18 cellular contexts compared by ENCODE assay signal in genomic region chr4:1269209-1269608, GRCh38. TPM values are rescaled to one million over a fixed set of nuclear protein-coding genes. Genes with fewer than 3 reads are reported as not detected.
DNase-seq lines count a peak whose midpoint lies in the region; ATAC-seq, FAIRE-seq and TF ChIP-seq lines count a peak whose summit lies in the region.
"Had no signal": no experiment of that assay in that cellular context is flagged by ENCODE, and none has a peak within 500 bp of the region (broad histone marks: within the 10 kb centered on the region; RNA-seq: fewer than 3 reads in every experiment).

No MANE protein-coding gene starts in this region.

- H3K9me3 ChIP-seq in K562 (replicated peaks; ENCODE audit: control insufficient read depth, insufficient read depth, low read depth, low read length): peaks cover 9% of the 10 kb centered on the region; the same call in 1 of the 2 replicates
- H3K9me3 ChIP-seq: HAP-1 had no signal

- no peaks in the 10 kb centered on the region for H4K20me1 ChIP-seq in K562 (replicated peaks; ENCODE audit: control insufficient read depth, insufficient read depth, low read length)
- H4K20me1 ChIP-seq: BLaER1 had no signal

- TF ChIP-seq POLR2A in K562 (conservative IDR thresholded peaks at IDR 0.05): no peak

- no peak for DNase-seq in activated CD8-positive, alpha-beta T cell treated with anti-CD3 and anti-CD28 coated beads, Interleukin-2, amount 10 ng/mL, durations not matched to agents 7 days and 5 days
- no peak for DNase-seq in activated CD8-positive, alpha-beta T cell treated with anti-CD3 and anti-CD28 coated beads for 36 hours
- DNase-seq in GM19239 (ENCODE audit: insufficient read length, low spot score) (no peak), K562 (ENCODE audit: extremely low read depth in 1 of 4, low spot score in 3 of 4) (no peak), substantia nigra (lab: John Stamatoyannopoulos, UW) (no peak), cardiac septum (ENCODE audit: low spot score) (no peak), GM03348 (ENCODE audit: low spot score) (no peak)
- DNase-seq: Calu3, DMS 273 treated with DMSO at 0.1 percent for 48 hours, HFFc6, KBM-7 had no signal

- no peaks in the 10 kb centered on the region for H3K79me2 ChIP-seq in K562 (ENCODE audit: control insufficient read depth, insufficient read depth, low read length)

- peaks cover 8% of the 10 kb centered on the region for H3K9me3 Mint-ChIP-seq in activated CD8-positive, alpha-beta T cell treated with anti-CD3 and anti-CD28 coated beads, Interleukin-2, amount 10 ng/mL, durations not matched to agents 7 days and 5 days (ENCODE audit: insufficient read depth)
- H3K9me3 Mint-ChIP-seq in activated CD8-positive, alpha-beta T cell treated with anti-CD3 and anti-CD28 coated beads for 36 hours: peaks cover 11% of the 10 kb centered on the region
- no peaks in the 10 kb centered on the region for H3K9me3 Mint-ChIP-seq in stimulated activated memory B cell treated with anti-CD40 and anti-IgM and Interleukin-4, amounts not matched to agents 10 μg/mL and 1 μg/mL and 100 μg/mL, for 72 hours

- no peak for TF ChIP-seq RAD21 in K562 (CRISPR knock-in tag; conservative IDR thresholded peaks at IDR 0.05 in 1 of 2, IDR thresholded peaks at IDR 0.05 in 1 of 2)

- no peak overlapping the region for H3K27ac ChIP-seq in K562 (ENCODE audit: extremely low read depth, low read depth, low read length)
- no peak overlapping the region for H3K27ac ChIP-seq in substantia nigra (ENCODE audit: low read depth, low read length, poor library complexity, severe bottlenecking)
- H3K27ac ChIP-seq: 22Rv1, BLaER1, HL-60 had no signal

- no peaks in the 10 kb centered on the region for H3K4me1 ChIP-seq in K562 (replicated peaks in 1 of 2; ENCODE audit: control insufficient read depth in 2 of 2, insufficient read depth in 2 of 2, low read length in 2 of 2)
- H3K4me1 ChIP-seq: HAP-1 had no signal

- H3K27ac Mint-ChIP-seq in activated CD8-positive, alpha-beta T cell treated with anti-CD3 and anti-CD28 coated beads, Interleukin-2, amount 10 ng/mL, durations not matched to agents 7 days and 5 days: peak overlapping the region; percentile 31
- no peak overlapping the region for H3K27ac Mint-ChIP-seq in activated CD8-positive, alpha-beta T cell treated with anti-CD3 and anti-CD28 coated beads for 36 hours
- peak overlapping the region; percentile 95 for H3K27ac Mint-ChIP-seq in stimulated activated memory B cell treated with anti-CD40 and anti-IgM and Interleukin-4, amounts not matched to agents 10 μg/mL and 1 μg/mL and 100 μg/mL, for 72 hours
- H3K27ac Mint-ChIP-seq: HFFc6 had no signal

- CTCF ChIA-PET in activated CD8-positive, alpha-beta T cell treated with anti-CD3 and anti-CD28 coated beads, Interleukin-2, amount 10 ng/mL, durations not matched to agents 7 days and 5 days (lab: Charles Lee): interaction anchor here (1.0 to 3.7 kb wide), 18 partner anchors 8 to 259 kb away, joined by 3 to 57 read pairs (median 9); partner anchors contain the start of genes CTBP1, MAEA and UVSSA
- CTCF ChIA-PET in activated CD8-positive, alpha-beta T cell treated with anti-CD3 and anti-CD28 coated beads for 36 hours (lab: Charles Lee): interaction anchor here (1.3 to 5.0 kb wide), 14 partner anchors 9 to 196 kb away, joined by 3 to 57 read pairs (median 12); partner anchors contain the start of genes CTBP1 and MAEA
- CTCF ChIA-PET in K562 (lab: Yijun Ruan, JAX; ENCODE audit: low intra/inter-chr PET ratio): interaction anchor here (0.7 to 2.6 kb wide), 2 partner anchors 19 to 139 kb away, joined by 3 to 8 read pairs; no protein-coding TSS in a partner anchor

- no peak overlapping the region for H3K4me2 ChIP-seq in K562 (ENCODE audit: insufficient read depth, low read length)
- H3K4me2 ChIP-seq: BLaER1 had no signal

- in situ Hi-C loops in K562 (cut with MboI): no loop called here

- intact Hi-C loops in activated CD8-positive, alpha-beta T cell treated with anti-CD3 and anti-CD28 coated beads for 36 hours (cut with micrococcal nuclease): no loop called here
- intact Hi-C loops in K562 (cut with micrococcal nuclease) (loop anchor here (1.0 kb wide), 1 partner anchor 139 kb away; no protein-coding TSS in a partner anchor), cardiac septum (cut with DNase I) (loop anchor here (2.0 kb wide), 2 partner anchors 102 to 138 kb away; no protein-coding TSS in a partner anchor)

- TF ChIP-seq EP300 in K562 (IDR thresholded peaks at IDR 0.05; ENCODE audit: low read length): no peak

- POLR2A ChIA-PET in activated CD8-positive, alpha-beta T cell treated with anti-CD3 and anti-CD28 coated beads, Interleukin-2, amount 10 ng/mL, durations not matched to agents 7 days and 5 days (lab: Charles Lee): interaction anchor here (2.9 to 5.8 kb wide), 2 partner anchors 20 kb away, joined by 33 to 123 read pairs; partner anchors contain the start of genes CTBP1 and MAEA
- POLR2A ChIA-PET in activated CD8-positive, alpha-beta T cell treated with anti-CD3 and anti-CD28 coated beads for 36 hours (lab: Charles Lee): interaction anchor here (1.1 to 6.8 kb wide), 3 partner anchors 9 to 106 kb away, joined by 3 to 47 read pairs (median 6); partner anchors contain the start of gene CTBP1
- POLR2A ChIA-PET in K562 (lab: Yijun Ruan, JAX): interaction anchor here (0.6 kb wide), 1 partner anchor 88 kb away, joined by 3 read pairs; no protein-coding TSS in a partner anchor

- FAIRE-seq in GM19239 (lab: Jason Lieb, UNC): peak; percentile 53
- no peak for FAIRE-seq in K562 (lab: Jason Lieb, UNC)
- FAIRE-seq: GM12878, H1 had no signal

- H3K27me3 ChIP-seq in K562 (ENCODE audit: control insufficient read depth in 2 of 2, insufficient read depth in 2 of 2, low read length in 2 of 2): no peaks in the 10 kb centered on the region; a peak in 2 of 5 replicates
- H3K27me3 ChIP-seq: BLaER1 had no signal

- H3K4me3 ChIP-seq in K562: no peak overlapping the region
- H3K4me3 ChIP-seq: BLaER1, GM12878, HAP-1 had no signal

- BruUV-seq in K562 (replicated peaks; lab: Mats Ljungman, UMichigan): no TSS peak

- no peaks in the 10 kb centered on the region for H3K36me3 ChIP-seq in K562 (ENCODE audit: control insufficient read depth, insufficient read depth, low read length)
- H3K36me3 ChIP-seq: HAP-1 had no signal

- H2AFZ ChIP-seq in K562 (ENCODE audit: low read depth, low read length): no peak overlapping the region

- H3K4me1 Mint-ChIP-seq in activated CD8-positive, alpha-beta T cell treated with anti-CD3 and anti-CD28 coated beads, Interleukin-2, amount 10 ng/mL, durations not matched to agents 7 days and 5 days (ENCODE audit: low read depth): peaks cover 20% of the 10 kb centered on the region
- peaks cover 20% of the 10 kb centered on the region for H3K4me1 Mint-ChIP-seq in activated CD8-positive, alpha-beta T cell treated with anti-CD3 and anti-CD28 coated beads for 36 hours (ENCODE audit: low read depth)
- H3K4me1 Mint-ChIP-seq in stimulated activated memory B cell treated with anti-CD40 and anti-IgM and Interleukin-4, amounts not matched to agents 10 μg/mL and 1 μg/mL and 100 μg/mL, for 72 hours: peaks cover 22% of the 10 kb centered on the region

- no peak for ATAC-seq in activated CD8-positive, alpha-beta T cell treated with anti-CD3 and anti-CD28 coated beads, Interleukin-2, amount 10 ng/mL, durations not matched to agents 7 days and 5 days
- no peak for ATAC-seq in activated CD8-positive, alpha-beta T cell treated with anti-CD3 and anti-CD28 coated beads for 36 hours
- no peak for ATAC-seq in K562
- no peak for ATAC-seq in stimulated activated memory B cell treated with anti-CD40 and anti-IgM and Interleukin-4, amounts not matched to agents 10 μg/mL and 1 μg/mL and 100 μg/mL, for 72 hours
- ATAC-seq: GM12878 had no signal

- no peak overlapping the region for H3K9ac ChIP-seq in K562 (ENCODE audit: insufficient read depth in 1 of 2, low read depth in 2 of 2, low read length in 2 of 2)
- H3K9ac ChIP-seq: BLaER1 had no signal

- H3K4me3 Mint-ChIP-seq in activated CD8-positive, alpha-beta T cell treated with anti-CD3 and anti-CD28 coated beads, Interleukin-2, amount 10 ng/mL, durations not matched to agents 7 days and 5 days: no peak overlapping the region
- H3K4me3 Mint-ChIP-seq in activated CD8-positive, alpha-beta T cell treated with anti-CD3 and anti-CD28 coated beads for 36 hours: no peak overlapping the region
- no peak overlapping the region for H3K4me3 Mint-ChIP-seq in stimulated activated memory B cell treated with anti-CD40 and anti-IgM and Interleukin-4, amounts not matched to agents 10 μg/mL and 1 μg/mL and 100 μg/mL, for 72 hours
- H3K4me3 Mint-ChIP-seq: HFFc6 had no signal

- H3K27me3 Mint-ChIP-seq in activated CD8-positive, alpha-beta T cell treated with anti-CD3 and anti-CD28 coated beads, Interleukin-2, amount 10 ng/mL, durations not matched to agents 7 days and 5 days (ENCODE audit: low read depth): no peaks in the 10 kb centered on the region
- H3K27me3 Mint-ChIP-seq in activated CD8-positive, alpha-beta T cell treated with anti-CD3 and anti-CD28 coated beads for 36 hours: no peaks in the 10 kb centered on the region
- H3K27me3 Mint-ChIP-seq in stimulated activated memory B cell treated with anti-CD40 and anti-IgM and Interleukin-4, amounts not matched to agents 10 μg/mL and 1 μg/mL and 100 μg/mL, for 72 hours: no peaks in the 10 kb centered on the region

- TF ChIP-seq CTCF in activated CD8-positive, alpha-beta T cell treated with anti-CD3 and anti-CD28 coated beads for 36 hours (IDR thresholded peaks at IDR 0.05): no peak
- no peak for TF ChIP-seq CTCF in K562 (IDR thresholded peaks at IDR 0.05 in 2 of 3, conservative IDR thresholded peaks at IDR 0.05 in 1 of 3; ENCODE audit: insufficient read depth in 2 of 3, low read depth in 1 of 3, low read length in 3 of 3)

- peaks cover 30% of the 10 kb centered on the region for H3K36me3 Mint-ChIP-seq in activated CD8-positive, alpha-beta T cell treated with anti-CD3 and anti-CD28 coated beads, Interleukin-2, amount 10 ng/mL, durations not matched to agents 7 days and 5 days (ENCODE audit: low read depth)
- peaks cover 7% of the 10 kb centered on the region for H3K36me3 Mint-ChIP-seq in activated CD8-positive, alpha-beta T cell treated with anti-CD3 and anti-CD28 coated beads for 36 hours (ENCODE audit: low read depth)
- H3K36me3 Mint-ChIP-seq in stimulated activated memory B cell treated with anti-CD40 and anti-IgM and Interleukin-4, amounts not matched to agents 10 μg/mL and 1 μg/mL and 100 μg/mL, for 72 hours: no peaks in the 10 kb centered on the region

- H3K9me1 ChIP-seq in K562 (ENCODE audit: control insufficient read depth, insufficient read depth, low read length): no peaks in the 10 kb centered on the region

RNA-seq across cellular contexts. Expression of gene CTBP1, which starts 20.3 kb away (rescaled TPM):
- 100 to 1,000 TPM; 214 to 217 TPM for total RNA-seq in activated CD8-positive, alpha-beta T cell treated with anti-CD3 and anti-CD28 coated beads, Interleukin-2, amount 10 ng/mL, durations not matched to agents 7 days and 5 days
- total RNA-seq in activated CD8-positive, alpha-beta T cell treated with anti-CD3 and anti-CD28 coated beads for 36 hours: 100 to 1,000 TPM; 136 TPM
- 63.5 and 142 TPM in 2 replicates for total RNA-seq in K562 (2011; cell fraction: chromatin; rRNA removed; ENCODE audit: low replicate concordance)
- total RNA-seq in K562 (2011; cell fraction: nucleolus; rRNA removed): 94.5 and 102 TPM in 2 replicates
- 48.0 and 62.1 TPM in 2 replicates for total RNA-seq in K562 (2011; cell fraction: nucleoplasm; rRNA removed)
- total RNA-seq in K562 (2014; rRNA removed) (162 and 230 TPM in 2 replicates), K562 (2014; rRNA removed; fragmentation: Illumina TruSeq; extraction: Trizol) (27.2 and 30.4 TPM in 2 replicates), K562 (2015; rRNA removed; fragmentation: Illumina TruSeq; extraction: Trizol) (67.9 and 70.4 TPM in 2 replicates), K562 (2021) (134 and 148 TPM in 2 replicates), cardiac septum (129 TPM)
- polyA plus RNA-seq in K562 (2011; rRNA removed) (68.2 and 72.3 TPM in 2 replicates), K562 (2014; fragmentation: Illumina TruSeq; extraction: Trizol) (64.0 and 116 TPM in 2 replicates), K562 (2014; fragmentation: Nextera tagmentation; extraction: Ambion mirVana) (10 to 100 TPM; 14.5 to 20.0 TPM), K562 (2014; rRNA removed) (111 and 118 TPM in 2 replicates)
- polyA plus RNA-seq in K562 (2011; cell fraction: cytosol; rRNA removed): 113 and 437 TPM in 2 replicates
- 168 and 330 TPM in 2 replicates for polyA plus RNA-seq in K562 (2011; cell fraction: nucleus; rRNA removed)
- polyA plus RNA-seq in K562 (2012): 113 and 126 TPM in 2 replicates
- polyA minus RNA-seq in K562 (2011; rRNA and poly(A)+ RNA removed): 33.8 and 54.2 TPM in 2 replicates
- 135 and 154 TPM in 2 replicates for polyA minus RNA-seq in K562 (2011; cell fraction: cytosol; rRNA and poly(A)+ RNA removed)
- 39.7 and 56.8 TPM in 2 replicates for polyA minus RNA-seq in K562 (2011; cell fraction: nucleus; rRNA and poly(A)+ RNA removed)

RNA-seq across cellular contexts. Expression of gene MAEA, which starts 20.5 kb away (rescaled TPM):
- 10 to 100 TPM; 60.3 to 65.1 TPM for total RNA-seq in activated CD8-positive, alpha-beta T cell treated with anti-CD3 and anti-CD28 coated beads, Interleukin-2, amount 10 ng/mL, durations not matched to agents 7 days and 5 days
- total RNA-seq in activated CD8-positive, alpha-beta T cell treated with anti-CD3 and anti-CD28 coated beads for 36 hours: 10 to 100 TPM; 32.3 to 37.0 TPM
- total RNA-seq in K562 (2011; cell fraction: chromatin; rRNA removed; ENCODE audit: low replicate concordance): 97.9 and 170 TPM in 2 replicates
- total RNA-seq in K562 (2011; cell fraction: nucleolus; rRNA removed): 114 and 125 TPM in 2 replicates
- total RNA-seq in K562 (2011; cell fraction: nucleoplasm; rRNA removed): 91.9 and 96.7 TPM in 2 replicates
- total RNA-seq in K562 (2014; rRNA removed): 63.2 and 104 TPM in 2 replicates
- total RNA-seq in K562 (2014; rRNA removed; fragmentation: Illumina TruSeq; extraction: Trizol): 18.7 and 20.5 TPM in 2 replicates
- total RNA-seq in K562 (2015; rRNA removed; fragmentation: Illumina TruSeq; extraction: Trizol): 45.0 and 48.7 TPM in 2 replicates
- total RNA-seq in K562 (2021): 84.4 and 86.5 TPM in 2 replicates
- 59.3 and 60.8 TPM in 2 replicates for polyA plus RNA-seq in K562 (2011; rRNA removed)
- polyA plus RNA-seq in K562 (2011; cell fraction: cytosol; rRNA removed): 74.2 and 137 TPM in 2 replicates
- polyA plus RNA-seq in K562 (2011; cell fraction: nucleus; rRNA removed): 133 and 220 TPM in 2 replicates
- polyA plus RNA-seq in K562 (2012): 70.1 and 73.0 TPM in 2 replicates
- 34.3 and 57.0 TPM in 2 replicates for polyA plus RNA-seq in K562 (2014; fragmentation: Illumina TruSeq; extraction: Trizol)
- polyA plus RNA-seq in K562 (2014; fragmentation: Nextera tagmentation; extraction: Ambion mirVana): 1 to 10 TPM; 2.1 to 4.7 TPM
- polyA plus RNA-seq in K562 (2014; rRNA removed): 72.5 and 74.7 TPM in 2 replicates
- 25.7 and 39.9 TPM in 2 replicates for polyA minus RNA-seq in K562 (2011; rRNA and poly(A)+ RNA removed)
- polyA minus RNA-seq in K562 (2011; cell fraction: cytosol; rRNA and poly(A)+ RNA removed): 62.0 and 64.6 TPM in 2 replicates
- 51.3 and 58.3 TPM in 2 replicates for polyA minus RNA-seq in K562 (2011; cell fraction: nucleus; rRNA and poly(A)+ RNA removed)
- total RNA-seq in cardiac septum: 55.2 TPM
